In genomic region chr4:168656055-168656660, GRCh38 we compare ENCODE assay signal across 12 cellular contexts.
DNase-seq lines count a peak whose midpoint lies in the region; ATAC-seq, FAIRE-seq and TF ChIP-seq lines count a peak whose summit lies in the region.
"Had no signal": no experiment of that assay in that cellular context is flagged by ENCODE, and none has a peak within 500 bp of the region (broad histone marks: within the 10 kb centered on the region; RNA-seq: fewer than 3 reads in every experiment).

No MANE protein-coding gene starts in this region.

- no peak for DNase-seq in A549 (ENCODE audit: low read depth in 1 of 2, low spot score in 1 of 2)
- DNase-seq in HPDE6-E6E7 (ENCODE audit: extremely low spot score) = peak; percentile 77
- DNase-seq in adipocyte (ENCODE audit: low read depth) = peak; percentile 95
- DNase-seq in foreskin keratinocyte = peak; percentile 81 to 89
- no peak for DNase-seq in OCI-LY7 (ENCODE audit: low spot score)
- no peak for DNase-seq in coronary artery (ENCODE audit: low spot score)
- no peak for DNase-seq in NCI-H526 (lab: John Stamatoyannopoulos, UW)
- no peak for DNase-seq in cardiac septum (ENCODE audit: low spot score)
- DNase-seq: anterior cingulate cortex, BE2C, NCI-H345, T-helper 1 cell had no signal

- no peak for TF ChIP-seq RAD21 in A549 (conservative IDR thresholded peaks at IDR 0.05 in 1 of 2, IDR thresholded peaks at IDR 0.05 in 1 of 2)

- H3K9me3 ChIP-seq in A549 (no peaks in the 10 kb centered on the region), adipocyte (ENCODE audit: control insufficient read depth, low read length) (no peaks in the 10 kb centered on the region), OCI-LY7 (ENCODE audit: low read length) (no peaks in the 10 kb centered on the region)
- H3K9me3 ChIP-seq: BE2C had no signal

- no peaks in the 10 kb centered on the region for H3K9me2 ChIP-seq in OCI-LY7 (ENCODE audit: insufficient read depth, low read length)

- no peak overlapping the region for H3K9ac ChIP-seq in adipocyte (ENCODE audit: low read length)

- H3K4me1 ChIP-seq in A549 (peaks cover 78% of the 10 kb centered on the region), adipocyte (ENCODE audit: control insufficient read depth, insufficient read depth, low read length) (peaks cover 20% of the 10 kb centered on the region), foreskin keratinocyte (peaks cover 26% of the 10 kb centered on the region), OCI-LY7 (ENCODE audit: insufficient read depth, low read length, poor library complexity, severe bottlenecking) (no peaks in the 10 kb centered on the region)

- TF ChIP-seq POLR2A in A549 (IDR thresholded peaks at IDR 0.05; ENCODE audit: low read length) = no peak

- no peaks in the 10 kb centered on the region for H3K79me2 ChIP-seq in OCI-LY7 (ENCODE audit: insufficient read depth, low read depth, low read length)

- TF ChIP-seq CTCF in A549 (IDR thresholded peaks at IDR 0.05) (no peak), foreskin keratinocyte (conservative IDR thresholded peaks at IDR 0.05) (no peak), OCI-LY7 (conservative IDR thresholded peaks at IDR 0.05; ENCODE audit: low read length) (no peak), coronary artery (IDR thresholded peaks at IDR 0.05) (no peak)

- no peaks in the 10 kb centered on the region for H3K27me3 ChIP-seq in adipocyte (replicated peaks; ENCODE audit: control insufficient read depth, insufficient read depth, low read length)
- no peaks in the 10 kb centered on the region for H3K27me3 ChIP-seq in foreskin keratinocyte
- H3K27me3 ChIP-seq: BE2C had no signal

- H4K20me1 ChIP-seq in OCI-LY7 (ENCODE audit: insufficient read depth, low read length) = no peaks in the 10 kb centered on the region

- ATAC-seq in A549 = peak; percentile 27 to 68; a peak in 3 of 6 replicates
- peak; percentile 78 for ATAC-seq in foreskin keratinocyte

- peak in 1 of 2 experiments; percentile 15; a peak in 1 of 5 replicates for TF ChIP-seq EP300 in A549 (IDR thresholded peaks at IDR 0.05)

- no peak for FAIRE-seq in A549 (lab: Jason Lieb, UNC)

- POLR2A ChIA-PET in A549 (lab: Yijun Ruan, JAX) (interaction anchor here (0.5 to 1.6 kb wide), 4 partner anchors 8 to 25 kb away, joined by 4 read pairs; no protein-coding TSS in a partner anchor), OCI-LY7 (lab: Charles Lee) (interaction anchor here (0.6 kb wide), 3 partner anchors 57 to 160 kb away, joined by 3 to 4 read pairs (median 3); no protein-coding TSS in a partner anchor)

- intact Hi-C loops in OCI-LY7 (cut with micrococcal nuclease; ENCODE audit: unreplicated experiment) = no loop called here
- intact Hi-C loops in cardiac septum (cut with DNase I) = no loop called here

- CTCF ChIA-PET in A549 (lab: Yijun Ruan, JAX) = interaction anchor here (1.3 to 1.7 kb wide), 2 partner anchors 19 to 267 kb away, joined by 4 read pairs; no protein-coding TSS in a partner anchor
- CTCF ChIA-PET in OCI-LY7 (lab: Charles Lee; ENCODE audit: unreplicated experiment) = no interaction called here

- peak overlapping the region; percentile 52 to 70; a peak in 5 of 6 replicates for H3K27ac ChIP-seq in A549
- peak overlapping the region; percentile 16 for H3K27ac ChIP-seq in foreskin keratinocyte
- H3K27ac ChIP-seq in OCI-LY7 (ENCODE audit: low read depth, low read length, poor library complexity, severe bottlenecking) = no peak overlapping the region
- no peak overlapping the region for H3K27ac ChIP-seq in coronary artery

- WGBS in A549 (ENCODE audit: missing lambda C conversion rate) = 9% methylated on average over 3 of the region's 4 CpGs

- H2AFZ ChIP-seq in OCI-LY7 (ENCODE audit: low read length) = no peak overlapping the region

- H3K36me3 ChIP-seq in adipocyte (ENCODE audit: control insufficient read depth, insufficient read depth, low read length, severe bottlenecking) (no peaks in the 10 kb centered on the region), OCI-LY7 (ENCODE audit: insufficient read depth, low read length) (no peaks in the 10 kb centered on the region)
- H3K36me3 ChIP-seq: BE2C had no signal

- no TSS peak for BruUV-seq in OCI-LY7 (replicated peaks; lab: Mats Ljungman, UMichigan)

- peak overlapping the region; percentile 75 for H3K4me2 ChIP-seq in A549
- no peak overlapping the region for H3K4me2 ChIP-seq in OCI-LY7 (ENCODE audit: low read length)

- H3K4me3 ChIP-seq in A549 (no peak overlapping the region), adipocyte (ENCODE audit: low read length) (peak overlapping the region; percentile 27), OCI-LY7 (ENCODE audit: low read depth, low read length, poor library complexity, severe bottlenecking) (no peak overlapping the region), coronary artery (no peak overlapping the region)

TF ChIP-seq in A549, 52 proteins besides CTCF, POLR2A, EP300 and RAD21:
- TF ChIP-seq GATA3 (IDR thresholded peaks at IDR 0.05; ENCODE audit: borderline replicate concordance) (no peak), BCL3 (IDR thresholded peaks at IDR 0.05) (no peak), CHD2 (IDR thresholded peaks at IDR 0.05; ENCODE audit: low read length, partially characterized antibody) (no peak), PHF8 (IDR thresholded peaks at IDR 0.05; ENCODE audit: borderline replicate concordance, low read depth) (no peak), RFX5 (IDR thresholded peaks at IDR 0.05) (no peak), CBX8 (IDR thresholded peaks at IDR 0.05) (no peak), HOXB5 (CRISPR knock-in tag; IDR thresholded peaks at IDR 0.05) (no peak), NR3C1 (IDR thresholded peaks at IDR 0.05) (no peak), JUN (IDR thresholded peaks at IDR 0.05) (no peak), MYC (IDR thresholded peaks at IDR 0.05; ENCODE audit: borderline replicate concordance, low read length) (no peak), HDAC2 (IDR thresholded peaks at IDR 0.05) (no peak), ESRRA (IDR thresholded peaks at IDR 0.05; ENCODE audit: borderline replicate concordance, low read length) (no peak), POLR2AphosphoS2 (conservative IDR thresholded peaks at IDR 0.05; ENCODE audit: low read length) (no peak), BHLHE40 (IDR thresholded peaks at IDR 0.05; ENCODE audit: low read depth, low read length) (no peak), NFE2L2 (conservative IDR thresholded peaks at IDR 0.05; ENCODE audit: low read length) (no peak), JUNB (IDR thresholded peaks at IDR 0.05) (peak; percentile 73), ZNF302 (CRISPR knock-in tag; IDR thresholded peaks at IDR 0.05) (no peak), CEBPB (IDR thresholded peaks at IDR 0.05) (peak; percentile 75 to 82; a peak in 3 of 4 replicates), CHD4 (IDR thresholded peaks at IDR 0.05; ENCODE audit: borderline replicate concordance) (no peak), EHF (CRISPR knock-in tag; IDR thresholded peaks at IDR 0.05) (no peak), TFCP2L1 (CRISPR knock-in tag; IDR thresholded peaks at IDR 0.05) (no peak), MAFK (IDR thresholded peaks at IDR 0.05; ENCODE audit: partially characterized antibody) (no peak), FOSL2 (IDR thresholded peaks at IDR 0.05) (peak; percentile 79), FOSL2 (CRISPR knock-in tag; IDR thresholded peaks at IDR 0.05) (peak; percentile 83), RNF2 (IDR thresholded peaks at IDR 0.05; ENCODE audit: borderline replicate concordance, low read depth) (no peak), HEYL (CRISPR knock-in tag; IDR thresholded peaks at IDR 0.05) (no peak), TP53 (CRISPR knock-in tag; IDR thresholded peaks at IDR 0.05) (no peak)
- TF ChIP-seq, protein P1, sequence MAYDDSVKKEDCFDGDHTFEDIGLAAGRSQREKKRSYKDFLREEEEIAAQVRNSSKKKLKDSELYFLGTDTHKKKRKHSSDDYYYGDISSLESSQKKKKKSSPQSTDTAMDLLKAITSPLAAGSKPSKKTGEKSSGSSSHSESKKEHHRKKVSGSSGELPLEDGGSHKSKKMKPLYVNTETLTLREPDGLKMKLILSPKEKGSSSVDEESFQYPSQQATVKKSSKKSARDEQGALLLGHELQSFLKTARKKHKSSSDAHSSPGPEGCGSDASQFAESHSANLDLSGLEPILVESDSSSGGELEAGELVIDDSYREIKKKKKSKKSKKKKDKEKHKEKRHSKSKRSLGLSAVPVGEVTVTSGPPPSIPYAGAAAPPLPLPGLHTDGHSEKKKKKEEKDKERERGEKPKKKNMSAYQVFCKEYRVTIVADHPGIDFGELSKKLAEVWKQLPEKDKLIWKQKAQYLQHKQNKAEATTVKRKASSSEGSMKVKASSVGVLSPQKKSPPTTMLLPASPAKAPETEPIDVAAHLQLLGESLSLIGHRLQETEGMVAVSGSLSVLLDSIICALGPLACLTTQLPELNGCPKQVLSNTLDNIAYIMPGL (CRISPR knock-in tag; IDR thresholded peaks at IDR 0.05; ENCODE audit: borderline replicate concordance) = no peak

Comparison
In these comparisons a context has a peak if more than half of its experiments do, and no peak if none do; other contexts are left out.
1. DNase-seq: peak in HPDE6-E6E7 (single experiment), adipocyte (single experiment) and foreskin keratinocyte (2 of 2); none in A549 (0 of 2), OCI-LY7 (single experiment), coronary artery (single experiment), NCI-H526 (0 of 2) and cardiac septum (single experiment).
2. H3K27ac ChIP-seq: peak in A549 (2 of 2) and foreskin keratinocyte (single experiment); none in OCI-LY7 (single experiment) and coronary artery (0 of 2).